1 cellular context compared by ENCODE assay signal in the genomic region with DNA sequence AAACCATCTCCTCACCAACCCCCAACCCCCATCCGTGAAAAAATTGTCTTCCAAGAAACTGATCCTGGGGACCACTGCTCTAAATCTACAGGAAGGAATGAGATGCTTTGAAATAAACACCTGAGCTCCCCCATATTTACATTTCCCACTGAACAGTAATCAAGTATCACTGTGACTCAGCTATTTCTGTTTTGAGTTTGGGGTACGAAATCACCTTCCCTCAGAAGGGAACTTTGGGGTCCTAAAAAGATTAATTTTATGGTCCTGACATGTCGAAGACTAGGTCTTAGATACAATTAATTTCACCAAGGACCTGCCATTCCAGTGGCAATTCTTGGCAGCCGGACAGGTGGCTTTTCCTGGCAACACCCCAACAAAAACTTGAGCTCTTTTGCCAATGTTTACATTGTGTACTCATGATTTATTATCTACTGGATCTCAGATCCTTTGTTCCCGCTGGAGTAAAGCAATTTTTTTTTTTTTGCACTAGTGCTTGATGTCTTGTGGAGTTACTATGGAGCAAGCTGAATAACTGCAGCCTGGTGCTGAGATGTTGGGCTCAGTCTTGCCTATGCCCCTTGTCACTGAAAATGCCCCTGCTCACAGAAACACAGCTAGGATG.
TF ChIP-seq lines count a peak whose summit lies in the region.

No MANE protein-coding gene starts in this region.

TF ChIP-seq in A549, 52 proteins besides CTCF, POLR2A, EP300 and RAD21 (continued from another document):
- TF ChIP-seq, protein P1, sequence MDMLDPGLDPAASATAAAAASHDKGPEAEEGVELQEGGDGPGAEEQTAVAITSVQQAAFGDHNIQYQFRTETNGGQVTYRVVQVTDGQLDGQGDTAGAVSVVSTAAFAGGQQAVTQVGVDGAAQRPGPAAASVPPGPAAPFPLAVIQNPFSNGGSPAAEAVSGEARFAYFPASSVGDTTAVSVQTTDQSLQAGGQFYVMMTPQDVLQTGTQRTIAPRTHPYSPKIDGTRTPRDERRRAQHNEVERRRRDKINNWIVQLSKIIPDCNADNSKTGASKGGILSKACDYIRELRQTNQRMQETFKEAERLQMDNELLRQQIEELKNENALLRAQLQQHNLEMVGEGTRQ (IDR thresholded peaks at IDR 0.05), result no peak
- TF ChIP-seq RCOR1 (IDR thresholded peaks at IDR 0.05; ENCODE audit: low read depth, low read length) (no peak), NPAS2 (CRISPR knock-in tag; IDR thresholded peaks at IDR 0.05; ENCODE audit: borderline replicate concordance) (0 out of 2 replicates have a peak, but pooled peaks have one; percentile 11), GATA3 (IDR thresholded peaks at IDR 0.05; ENCODE audit: borderline replicate concordance) (peak; percentile 98), MYC (IDR thresholded peaks at IDR 0.05; ENCODE audit: borderline replicate concordance, low read length) (no peak), FOXS1 (CRISPR knock-in tag; IDR thresholded peaks at IDR 0.05) (peak; percentile 79), NFE2L2 (conservative IDR thresholded peaks at IDR 0.05; ENCODE audit: low read length) (peak; percentile 97), FOSB (CRISPR knock-in tag; IDR thresholded peaks at IDR 0.05) (no peak), MAFK (IDR thresholded peaks at IDR 0.05; ENCODE audit: partially characterized antibody) (peak; percentile 97), CBX8 (IDR thresholded peaks at IDR 0.05) (no peak), FOSL2 (IDR thresholded peaks at IDR 0.05) (no peak), FOSL2 (CRISPR knock-in tag; IDR thresholded peaks at IDR 0.05) (peak; percentile 35; the same call in 1 of the 2 replicates), RFX5 (IDR thresholded peaks at IDR 0.05) (no peak), CBX2 (IDR thresholded peaks at IDR 0.05; ENCODE audit: borderline replicate concordance, low read depth) (no peak), CHD2 (IDR thresholded peaks at IDR 0.05; ENCODE audit: low read length, partially characterized antibody) (no peak)
- TF ChIP-seq, protein P2, sequence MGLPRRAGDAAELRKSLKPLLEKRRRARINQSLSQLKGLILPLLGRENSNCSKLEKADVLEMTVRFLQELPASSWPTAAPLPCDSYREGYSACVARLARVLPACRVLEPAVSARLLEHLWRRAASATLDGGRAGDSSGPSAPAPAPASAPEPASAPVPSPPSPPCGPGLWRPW (IDR thresholded peaks at IDR 0.05), result no peak
- TF ChIP-seq, protein P3, sequence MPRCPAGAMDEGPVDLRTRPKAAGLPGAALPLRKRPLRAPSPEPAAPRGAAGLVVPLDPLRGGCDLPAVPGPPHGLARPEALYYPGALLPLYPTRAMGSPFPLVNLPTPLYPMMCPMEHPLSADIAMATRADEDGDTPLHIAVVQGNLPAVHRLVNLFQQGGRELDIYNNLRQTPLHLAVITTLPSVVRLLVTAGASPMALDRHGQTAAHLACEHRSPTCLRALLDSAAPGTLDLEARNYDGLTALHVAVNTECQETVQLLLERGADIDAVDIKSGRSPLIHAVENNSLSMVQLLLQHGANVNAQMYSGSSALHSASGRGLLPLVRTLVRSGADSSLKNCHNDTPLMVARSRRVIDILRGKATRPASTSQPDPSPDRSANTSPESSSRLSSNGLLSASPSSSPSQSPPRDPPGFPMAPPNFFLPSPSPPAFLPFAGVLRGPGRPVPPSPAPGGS (IDR thresholded peaks at IDR 0.05), result 0 out of 3 replicates have a peak, but pooled peaks have one; percentile 51
